Comparison of ENCODE assay signal across 8 cellular contexts in genomic region chr6:36302227-36302976, GRCh38. TPM values are rescaled to one million over a fixed set of nuclear protein-coding genes. Genes with fewer than 3 reads are reported as not detected.
A peak's percentile ranks its signal among the peaks of the same experiment; 100 is the strongest.
DNase-seq lines count a peak whose midpoint lies in the region; ATAC-seq and TF ChIP-seq lines count a peak whose summit lies in the region.

No MANE protein-coding gene starts in this region.

- H3K27ac ChIP-seq in Peyer's patch (no peak overlapping the region), fibroblast of lung (ENCODE audit: insufficient read depth, low read length) (no peak overlapping the region), neural cell (ENCODE audit: low read length) (no peak overlapping the region)

- H3K36me3 ChIP-seq in BJ (ENCODE audit: control insufficient read depth, insufficient read depth, low read length) = no peaks in the 10 kb centered on the region
- H3K36me3 ChIP-seq in Peyer's patch = no peaks in the 10 kb centered on the region
- H3K36me3 ChIP-seq in fibroblast of lung (ENCODE audit: control insufficient read depth, insufficient read depth, low read length) = no peaks in the 10 kb centered on the region
- H3K36me3 ChIP-seq in neural cell (ENCODE audit: insufficient read depth, low read length) = no peaks in the 10 kb centered on the region

- no peaks in the 10 kb centered on the region for H4K20me1 ChIP-seq in fibroblast of lung (ENCODE audit: control insufficient read depth, extremely low read depth, insufficient read depth, low read length)
- no peaks in the 10 kb centered on the region for H4K20me1 ChIP-seq in neural cell (ENCODE audit: insufficient read depth)

- H3K4me3 ChIP-seq in BJ (ENCODE audit: low read depth, low read length) = no peak overlapping the region
- no peak overlapping the region for H3K4me3 ChIP-seq in LNCaP clone FGC (ENCODE audit: low read depth, low read length)
- no peak overlapping the region for H3K4me3 ChIP-seq in Peyer's patch
- no peak overlapping the region for H3K4me3 ChIP-seq in fibroblast of lung (replicated peaks in 1 of 4; ENCODE audit: control extremely low read depth in 1 of 4, insufficient read depth in 1 of 4, low read depth in 3 of 4, low read length in 4 of 4)
- H3K4me3 ChIP-seq in neural cell (ENCODE audit: low read length) = no peak overlapping the region

- TF ChIP-seq EP300 in neural cell (conservative IDR thresholded peaks at IDR 0.05; ENCODE audit: poor library complexity, severe bottlenecking) = no peak

- TF ChIP-seq RAD21 in neural cell (conservative IDR thresholded peaks at IDR 0.05) = peak; percentile 71

- H3K4me1 ChIP-seq in Peyer's patch = no peaks in the 10 kb centered on the region
- H3K4me1 ChIP-seq in fibroblast of lung (ENCODE audit: control insufficient read depth, extremely low read depth, insufficient read depth, low read length) = no peaks in the 10 kb centered on the region

- no peak overlapping the region for H3K9ac ChIP-seq in fibroblast of lung (ENCODE audit: insufficient read depth, low read length)
- H3K9ac ChIP-seq in neural cell (ENCODE audit: low read length) = no peak overlapping the region

- H3K9me3 ChIP-seq in Peyer's patch (no peaks in the 10 kb centered on the region), fibroblast of lung (ENCODE audit: control insufficient read depth, insufficient read depth, low read depth, low read length) (no peaks in the 10 kb centered on the region), neural cell (ENCODE audit: low read length) (no peaks in the 10 kb centered on the region)

- ATAC-seq in GM19395 (IDR thresholded peaks at IDR 0.05; ENCODE audit: unreplicated experiment) = peak; percentile 72
- ATAC-seq in stimulated activated naive CD8-positive, alpha-beta T cell treated with anti-CD3 and anti-CD28 coated beads, Interleukin-15, Interleukin-2, amounts not matched to agents 100 U/mL and 50 U/mL, for 24 hours = peak; percentile 97

- no peak overlapping the region for H3K4me2 ChIP-seq in fibroblast of lung (ENCODE audit: extremely low read depth, insufficient read depth, low read length)
- no peak overlapping the region for H3K4me2 ChIP-seq in neural cell (ENCODE audit: low read length)

- no peak for TF ChIP-seq POLR2A in Peyer's patch (IDR thresholded peaks at IDR 0.05)

- no peaks in the 10 kb centered on the region for H3K9me2 ChIP-seq in neural cell (ENCODE audit: insufficient read depth, low read length)

- no peaks in the 10 kb centered on the region for H3F3A ChIP-seq in neural cell (ENCODE audit: insufficient read depth, low read length, poor library complexity, severe bottlenecking)

- H3K79me2 ChIP-seq in fibroblast of lung (ENCODE audit: control insufficient read depth, insufficient read depth, low read length) = no peaks in the 10 kb centered on the region
- no peaks in the 10 kb centered on the region for H3K79me2 ChIP-seq in neural cell (replicated peaks; ENCODE audit: insufficient read depth, low read length)

- H3K27me3 ChIP-seq in BJ (ENCODE audit: control insufficient read depth, insufficient read depth, low read length) = peaks cover 4% of the 10 kb centered on the region
- H3K27me3 ChIP-seq in Peyer's patch = no peaks in the 10 kb centered on the region
- no peaks in the 10 kb centered on the region for H3K27me3 ChIP-seq in fibroblast of lung (ENCODE audit: control insufficient read depth, insufficient read depth, low read length)
- no peaks in the 10 kb centered on the region for H3K27me3 ChIP-seq in neural cell (ENCODE audit: insufficient read depth, low read depth, low read length)

- TF ChIP-seq CTCF in BJ (IDR thresholded peaks at IDR 0.05; ENCODE audit: insufficient read depth, low read depth, low read length) = peak; percentile 96
- TF ChIP-seq CTCF in LNCaP clone FGC (IDR thresholded peaks at IDR 0.05; ENCODE audit: control insufficient read depth, extremely low read depth, insufficient read depth) = peak; percentile 99
- peak; percentile 96 to 99 (median 98) for TF ChIP-seq CTCF in Peyer's patch (IDR thresholded peaks at IDR 0.05)
- peak; percentile 80 to 91 for TF ChIP-seq CTCF in fibroblast of lung (conservative IDR thresholded peaks at IDR 0.05 in 1 of 2, IDR thresholded peaks at IDR 0.05 in 1 of 2; ENCODE audit: low read depth in 1 of 2, low read length in 2 of 2)
- peak; percentile 86 for TF ChIP-seq CTCF in neural cell (IDR thresholded peaks at IDR 0.05; ENCODE audit: poor library complexity, severe bottlenecking)

- POLR2A ChIA-PET in BJ (lab: Charles Lee) = interaction anchor here (0.7 to 1.0 kb wide), 2 partner anchors 13 to 39 kb away, joined by 3 read pairs; no protein-coding TSS in a partner anchor

- CTCF ChIA-PET in BJ (lab: Yijun Ruan, JAX) = interaction anchor here (0.6 to 5.3 kb wide), 40 partner anchors 8 to 638 kb away, joined by 3 to 72 read pairs (median 4); partner anchors contain the start of gene BNIP5

- no peak overlapping the region for H2AFZ ChIP-seq in fibroblast of lung (ENCODE audit: low read length)
- H2AFZ ChIP-seq in neural cell (ENCODE audit: low read depth, low read length) = no peak overlapping the region

- peak; percentile 26 for DNase-seq in BJ (ENCODE audit: low read depth)
- peak; percentile 69 for DNase-seq in LNCaP clone FGC (ENCODE audit: low read depth)
- peak; percentile 81 to 97 (median 97) for DNase-seq in Peyer's patch
- DNase-seq in activated T-cell treated with anti-CD3 and anti-CD28 coated beads, Interleukin-2, amount 50 U/mL, for 1 hour = peak; percentile 82
- peak; percentile 83 to 85 for DNase-seq in fibroblast of lung (ENCODE audit: low read depth in 2 of 2)
- peak; percentile 96 for DNase-seq in stimulated activated naive CD8-positive, alpha-beta T cell treated with anti-CD3 and anti-CD28 coated beads, Interleukin-15, Interleukin-2, amounts not matched to agents 100 U/mL and 50 U/mL, for 24 hours

TF ChIP-seq in neural cell, 6 proteins besides CTCF, POLR2A, EP300 and RAD21:
- TF ChIP-seq SMC3 (conservative IDR thresholded peaks at IDR 0.05; ENCODE audit: poor library complexity) (peak; percentile 84), REST (IDR thresholded peaks at IDR 0.05; ENCODE audit: borderline replicate concordance) (no peak)
TF ChIP-seq in neural cell: peak in this region for 1.

RNA-seq across cellular contexts. Expression of gene PNPLA1, which starts 32.5 kb away (rescaled TPM):
- polyA plus RNA-seq in BJ (2011; rRNA removed) (not detected in 2 replicates), fibroblast of lung (0.02 and 0.07 TPM in 2 replicates), neural cell (0.26 TPM in 1 of 2 replicates, not detected in the other)
- not detected in 2 replicates for polyA minus RNA-seq in BJ (2011; rRNA and poly(A)+ RNA removed)
- total RNA-seq in Peyer's patch (1 to 10 TPM in 3 of 4 donors, not detected in 1; 1.3 to 4.0 (median 3.0) TPM), fibroblast of lung (not detected in 2 replicates)
- not detected in 2 replicates for polyA plus RNA-seq in fibroblast of lung (2012)
- polyA minus RNA-seq in fibroblast of lung (ENCODE audit: low replicate concordance) (not detected in 2 replicates), neural cell (not detected in 2 replicates)

RNA-seq across cellular contexts. Expression of gene BNIP5, which starts 34.3 kb away (rescaled TPM):
- polyA plus RNA-seq in BJ (2011; rRNA removed) = not detected in 2 replicates
- not detected in 2 replicates for polyA minus RNA-seq in BJ (2011; rRNA and poly(A)+ RNA removed)
- total RNA-seq in Peyer's patch = 10 to 100 TPM in 3 of 4 donors, 1 to 10 TPM in 1; 9.1 to 35.4 (median 25.3) TPM
- not detected in 2 replicates for total RNA-seq in fibroblast of lung
- polyA plus RNA-seq in fibroblast of lung = not detected in 2 replicates
- not detected in 2 replicates for polyA plus RNA-seq in fibroblast of lung (2012)
- polyA minus RNA-seq in fibroblast of lung (ENCODE audit: low replicate concordance) = not detected in 2 replicates
- polyA plus RNA-seq in neural cell = not detected in 2 replicates
- polyA minus RNA-seq in neural cell = not detected in 2 replicates

Comparison
In these comparisons a context has a peak if more than half of its experiments do, and no peak if none do; other contexts are left out.
1. DNase-seq: peak in every context shown above with its lines; median percentile 97 in Peyer's patch; 96 in stimulated activated naive CD8-positive, alpha-beta T cell treated with anti-CD3 and anti-CD28 coated beads, Interleukin-15, Interleukin-2, amounts not matched to agents 100 U/mL and 50 U/mL, for 24 hours; 84 in fibroblast of lung; 82 in activated T-cell treated with anti-CD3 and anti-CD28 coated beads, Interleukin-2, amount 50 U/mL, for 1 hour; 69 in LNCaP clone FGC; 26 in BJ.